7 cellular contexts compared by ENCODE assay signal in the genomic region with DNA sequence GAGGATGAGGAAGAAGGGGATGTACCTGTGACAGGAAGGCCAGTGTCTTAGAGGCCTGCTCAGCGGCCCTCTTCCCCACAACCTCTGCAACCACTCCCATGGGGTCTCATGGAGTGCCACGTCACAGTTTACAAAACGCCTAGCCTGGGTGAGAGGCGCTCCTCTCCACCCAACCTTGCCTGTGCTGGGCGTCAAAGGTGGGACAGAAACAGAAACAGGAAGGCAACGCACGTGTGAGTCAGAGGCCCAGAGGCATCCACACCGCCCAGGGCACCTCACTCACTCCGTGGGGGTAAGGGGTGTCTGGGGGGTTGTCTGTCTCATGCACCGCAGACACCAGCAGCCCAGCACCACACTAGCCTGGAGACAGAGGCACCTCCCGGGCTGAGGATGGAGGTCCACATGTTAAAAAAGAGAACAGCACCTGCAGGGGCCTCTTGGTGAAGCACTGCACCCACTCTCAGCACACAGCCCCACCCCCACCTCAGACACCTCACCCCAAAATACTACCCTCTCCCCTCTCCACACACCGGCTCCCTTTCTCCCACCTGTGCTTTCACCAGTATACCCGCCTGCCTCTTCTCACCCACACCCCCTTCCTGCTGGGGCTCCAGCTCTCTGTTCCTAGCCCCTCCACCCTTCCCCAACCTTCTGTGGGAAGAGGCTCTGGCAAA. TPM values are rescaled to one million over a fixed set of nuclear protein-coding genes. Genes with fewer than 3 reads are reported as not detected.
DNase-seq lines count a peak whose midpoint lies in the region; ATAC-seq and TF ChIP-seq lines count a peak whose summit lies in the region.

No MANE protein-coding gene starts in this region.

- intact Hi-C loops in IMR-90 (cut with micrococcal nuclease): loop anchor here (2.0 kb wide), 2 partner anchors 347 to 369 kb away; partner anchors contain the start of gene RNU6-1

- ATAC-seq in GM21367 (IDR thresholded peaks at IDR 0.05; ENCODE audit: unreplicated experiment) (peak; percentile 64), IMR-90 (ENCODE audit: low read depth) (no peak)
- ATAC-seq in stimulated activated memory B cell treated with anti-CD40 and anti-IgM and Interleukin-4, amounts not matched to agents 10 μg/mL and 1 μg/mL and 100 μg/mL, for 72 hours: peak; percentile 68

- peaks cover 13% of the 10 kb centered on the region; the same call in 1 of the 2 replicates for H4K20me1 ChIP-seq in IMR-90 (ENCODE audit: insufficient read depth, low read length)

- no TSS peak for BruUV-seq in IMR-90 (replicated peaks; lab: Mats Ljungman, UMichigan)

- peak overlapping the region; percentile 1 for H2AK9ac ChIP-seq in IMR-90 (replicated peaks; ENCODE audit: low read depth, low read length, poor library complexity)

- peaks cover 7% of the 10 kb centered on the region for H3K36me3 Mint-ChIP-seq in activated naive CD4-positive, alpha-beta T cell treated with anti-CD3 and anti-CD28 coated beads, Interleukin-2, amount 10 ng/mL, durations not matched to agents 7 days and 5 days
- peaks cover 18% of the 10 kb centered on the region for H3K36me3 Mint-ChIP-seq in stimulated activated memory B cell treated with anti-CD40 and anti-IgM and Interleukin-4, amounts not matched to agents 10 μg/mL and 1 μg/mL and 100 μg/mL, for 72 hours
- H3K36me3 Mint-ChIP-seq in glutamatergic neuron (ENCODE audit: unreplicated experiment): no peaks in the 10 kb centered on the region

- no peak overlapping the region for H3K18ac ChIP-seq in IMR-90 (ENCODE audit: low read depth, low read length)

- H3K4me3 ChIP-seq in IMR-90 (ENCODE audit: insufficient read depth, low read depth, low read length): no peak overlapping the region

- H2AK5ac ChIP-seq in IMR-90 (ENCODE audit: low read depth, low read length): no peak overlapping the region

- no peak overlapping the region for H3K56ac ChIP-seq in IMR-90 (ENCODE audit: extremely low read depth, insufficient read depth, low read length)

- H3K4me1 Mint-ChIP-seq in activated naive CD4-positive, alpha-beta T cell treated with anti-CD3 and anti-CD28 coated beads, Interleukin-2, amount 10 ng/mL, durations not matched to agents 7 days and 5 days: peaks cover 46% of the 10 kb centered on the region
- H3K4me1 Mint-ChIP-seq in stimulated activated memory B cell treated with anti-CD40 and anti-IgM and Interleukin-4, amounts not matched to agents 10 μg/mL and 1 μg/mL and 100 μg/mL, for 72 hours: peaks cover 36% of the 10 kb centered on the region
- H3K4me1 Mint-ChIP-seq in glutamatergic neuron (ENCODE audit: low read depth, unreplicated experiment): peaks cover 2% of the 10 kb centered on the region

- no peak for TF ChIP-seq RAD21 in IMR-90 (IDR thresholded peaks at IDR 0.05; ENCODE audit: low read length)

- no peak overlapping the region for H2BK20ac ChIP-seq in IMR-90 (ENCODE audit: low read depth, low read length)

- TF ChIP-seq CTCF in IMR-90 (conservative IDR thresholded peaks at IDR 0.05; ENCODE audit: low read depth, low read length) (no peak), glutamatergic neuron (IDR thresholded peaks at IDR 0.05; ENCODE audit: partially characterized antibody, unreplicated experiment) (no peak)

- H3K27me3 Mint-ChIP-seq in activated naive CD4-positive, alpha-beta T cell treated with anti-CD3 and anti-CD28 coated beads, Interleukin-2, amount 10 ng/mL, durations not matched to agents 7 days and 5 days: no peaks in the 10 kb centered on the region
- no peaks in the 10 kb centered on the region for H3K27me3 Mint-ChIP-seq in stimulated activated memory B cell treated with anti-CD40 and anti-IgM and Interleukin-4, amounts not matched to agents 10 μg/mL and 1 μg/mL and 100 μg/mL, for 72 hours
- H3K27me3 Mint-ChIP-seq in glutamatergic neuron (ENCODE audit: unreplicated experiment): peaks cover 4% of the 10 kb centered on the region

- H3K4me1 ChIP-seq in IMR-90 (ENCODE audit: control insufficient read depth, insufficient read depth, low read length): peaks cover 6% of the 10 kb centered on the region; the same call in 1 of the 2 replicates

- H3K14ac ChIP-seq in IMR-90 (replicated peaks; ENCODE audit: low read depth, low read length): no peak overlapping the region

- H3K79me1 ChIP-seq in IMR-90 (ENCODE audit: low read depth in 1 of 2, low read length in 2 of 2): peaks cover 5 to 44% of the 10 kb centered on the region in 2 experiments; a peak in 3 of 4 replicates

- dilution Hi-C loops in IMR-90 (cut with HindIII; ENCODE audit: low sequenced_read_pairs, unreplicated experiment): no loop called here

- H3K4me2 ChIP-seq in IMR-90 (ENCODE audit: low read depth, low read length): no peak overlapping the region

- peak overlapping the region; percentile 88 for H3K27ac Mint-ChIP-seq in activated naive CD4-positive, alpha-beta T cell treated with anti-CD3 and anti-CD28 coated beads, Interleukin-2, amount 10 ng/mL, durations not matched to agents 7 days and 5 days
- peak overlapping the region; percentile 66 for H3K27ac Mint-ChIP-seq in stimulated activated memory B cell treated with anti-CD40 and anti-IgM and Interleukin-4, amounts not matched to agents 10 μg/mL and 1 μg/mL and 100 μg/mL, for 72 hours
- H3K27ac Mint-ChIP-seq in glutamatergic neuron (ENCODE audit: unreplicated experiment): no peak overlapping the region

- no peak overlapping the region for H4K8ac ChIP-seq in IMR-90 (ENCODE audit: low read depth in 2 of 2, low read length in 2 of 2)

- no peaks in the 10 kb centered on the region; the same call in 1 of the 2 replicates for H3K9me1 ChIP-seq in IMR-90 (ENCODE audit: insufficient read depth, low read length)

- H3K36me3 ChIP-seq in IMR-90 (ENCODE audit: control insufficient read depth, insufficient read depth, low read length): 0 out of 2 replicates have a peak, but pooled peaks cover 2% of the 10 kb centered on the region

- no peak overlapping the region for H3K27ac ChIP-seq in IMR-90 (ENCODE audit: insufficient read depth, low read length)

- DNase-seq in IMR-90 (no peak), NCI-H446 treated with DMSO at 0.1 percent for 48 hours (lab: John Stamatoyannopoulos, UW) (no peak), glutamatergic neuron (no peak), NOMO-1 treated with dmso at 0.1 percent for 144 hours (lab: John Stamatoyannopoulos, UW; ENCODE audit: unreplicated experiment) (no peak)
- DNase-seq in activated naive CD4-positive, alpha-beta T cell treated with anti-CD3 and anti-CD28 coated beads, Interleukin-2, amount 10 ng/mL, durations not matched to agents 7 days and 5 days: peak; percentile 53

- no peak overlapping the region for H2BK120ac ChIP-seq in IMR-90 (ENCODE audit: low read depth, low read length)

- H3K9me3 Mint-ChIP-seq in activated naive CD4-positive, alpha-beta T cell treated with anti-CD3 and anti-CD28 coated beads, Interleukin-2, amount 10 ng/mL, durations not matched to agents 7 days and 5 days: no peaks in the 10 kb centered on the region
- no peaks in the 10 kb centered on the region for H3K9me3 Mint-ChIP-seq in stimulated activated memory B cell treated with anti-CD40 and anti-IgM and Interleukin-4, amounts not matched to agents 10 μg/mL and 1 μg/mL and 100 μg/mL, for 72 hours
- no peaks in the 10 kb centered on the region for H3K9me3 Mint-ChIP-seq in glutamatergic neuron (ENCODE audit: unreplicated experiment)

- no peak overlapping the region for H2BK15ac ChIP-seq in IMR-90 (ENCODE audit: low read depth, low read length)

- H3K4me3 Mint-ChIP-seq in activated naive CD4-positive, alpha-beta T cell treated with anti-CD3 and anti-CD28 coated beads, Interleukin-2, amount 10 ng/mL, durations not matched to agents 7 days and 5 days: no peak overlapping the region
- no peak overlapping the region for H3K4me3 Mint-ChIP-seq in stimulated activated memory B cell treated with anti-CD40 and anti-IgM and Interleukin-4, amounts not matched to agents 10 μg/mL and 1 μg/mL and 100 μg/mL, for 72 hours
- H3K4me3 Mint-ChIP-seq in glutamatergic neuron (ENCODE audit: unreplicated experiment): no peak overlapping the region

- H3K23ac ChIP-seq in IMR-90 (ENCODE audit: low read depth, low read length): no peak overlapping the region

- H4K91ac ChIP-seq in IMR-90 (ENCODE audit: insufficient read depth, low read depth, low read length): no peak overlapping the region

- no peak overlapping the region for H2AFZ ChIP-seq in IMR-90 (replicated peaks; ENCODE audit: low read length, poor library complexity)

- 94% methylated on average over 3 of the region's 13 CpGs; no CpG with 5 or more reads in 1 of the 2 experiments for WGBS in IMR-90 (ENCODE audit: extremely low coverage in 2 of 2, insufficient read length in 1 of 2), 2 experiments

- no peaks in the 10 kb centered on the region for H3K27me3 ChIP-seq in IMR-90 (ENCODE audit: control insufficient read depth, insufficient read depth, low read length)

- no peak overlapping the region; the same call in 1 of the 2 replicates for H4K5ac ChIP-seq in IMR-90 (ENCODE audit: low read depth, low read length)

- no peak for TF ChIP-seq POLR2A in IMR-90 (IDR thresholded peaks at IDR 0.05; ENCODE audit: low read depth, low read length)

- no peaks in the 10 kb centered on the region for H3K9me3 ChIP-seq in IMR-90 (ENCODE audit: control insufficient read depth, insufficient read depth, low read length)

- POLR2A ChIA-PET in IMR-90 (lab: Charles Lee; ENCODE audit: unreplicated experiment): no interaction called here

- no peak overlapping the region for H3K4ac ChIP-seq in IMR-90 (ENCODE audit: low read depth, low read length)

- in situ Hi-C loops in IMR-90 (cut with MboI; ENCODE audit: low sequenced_read_pairs): no loop called here

- H2BK5ac ChIP-seq in IMR-90 (ENCODE audit: low read depth, low read length, poor library complexity, severe bottlenecking): no peak overlapping the region

- H3K9ac ChIP-seq in IMR-90 (ENCODE audit: low read depth, low read length): no peak overlapping the region

- CTCF ChIA-PET in IMR-90 (lab: Yijun Ruan, JAX): interaction anchor here (0.6 to 1.1 kb wide), 2 partner anchors 15 to 675 kb away, joined by 3 to 4 read pairs; no protein-coding TSS in a partner anchor
- CTCF ChIA-PET in activated naive CD4-positive, alpha-beta T cell treated with anti-CD3 and anti-CD28 coated beads, Interleukin-2, amount 10 ng/mL, durations not matched to agents 7 days and 5 days (lab: Charles Lee): interaction anchor here (0.9 to 2.7 kb wide), 6 partner anchors 10 to 348 kb away, joined by 3 to 17 read pairs (median 3); partner anchors contain the start of gene PIAS1

TF ChIP-seq in IMR-90, 13 proteins besides CTCF, POLR2A, EP300 and RAD21 (continues in another document):
- TF ChIP-seq FOS (IDR thresholded peaks at IDR 0.05; ENCODE audit: low read depth, low read length) (no peak), RCOR1 (IDR thresholded peaks at IDR 0.05; ENCODE audit: insufficient replicate concordance, low read length) (no peak)

RNA-seq across cellular contexts. Expression of gene CALML4, which starts 4.7 kb away (rescaled TPM):
- total RNA-seq in IMR-90 (2012; rRNA removed): 0.36 and 0.56 TPM in 2 replicates
- polyA plus RNA-seq in IMR-90 (2012; rRNA removed): 0.89 and 1.3 TPM in 2 replicates
- 0.25 and 0.43 TPM in 2 replicates for polyA plus RNA-seq in IMR-90 (2012; cell fraction: cytosol; rRNA removed)
- 2.5 and 7.9 TPM in 2 replicates for polyA plus RNA-seq in IMR-90 (2012; cell fraction: nucleus; rRNA removed; ENCODE audit: low replicate concordance)
- 4.1 TPM for total RNA-seq in glutamatergic neuron (ENCODE audit: unreplicated experiment)

RNA-seq across cellular contexts. Expression of gene CLN6, which starts 19.7 kb away (rescaled TPM):
- 5.3 and 6.5 TPM in 2 replicates for total RNA-seq in IMR-90 (2012; rRNA removed)
- polyA plus RNA-seq in IMR-90 (2012; rRNA removed): 31.9 and 33.8 TPM in 2 replicates
- 7.8 and 31.2 TPM in 2 replicates for polyA plus RNA-seq in IMR-90 (2012; cell fraction: cytosol; rRNA removed)
- polyA plus RNA-seq in IMR-90 (2012; cell fraction: nucleus; rRNA removed; ENCODE audit: low replicate concordance): 26.1 and 47.2 TPM in 2 replicates
- 26.1 TPM for total RNA-seq in glutamatergic neuron (ENCODE audit: unreplicated experiment)
